ENCODE assay signal across 9 cellular contexts in genomic region chr2:26765475-26766200, GRCh38. TPM values are rescaled to one million over a fixed set of nuclear protein-coding genes. Genes with fewer than 3 reads are reported as not detected.
A peak's percentile ranks its signal among the peaks of the same experiment; 100 is the strongest.
DNase-seq lines count a peak whose midpoint lies in the region; ATAC-seq and TF ChIP-seq lines count a peak whose summit lies in the region.
"Had no signal": no experiment of that assay in that cellular context is flagged by ENCODE, and none has a peak within 500 bp of the region (broad histone marks: within the 10 kb centered on the region; RNA-seq: fewer than 3 reads in every experiment).

No MANE protein-coding gene starts in this region.

- H3K27me3 ChIP-seq in foreskin keratinocyte (no peaks in the 10 kb centered on the region), spleen (replicated peaks in 1 of 7) (no peaks in the 10 kb centered on the region)

- DNase-seq in activated B cell treated with CpG ODN at 0.5 μM for 24 hours: no peak
- DNase-seq in foreskin keratinocyte: no peak
- DNase-seq in spleen: no peak
- no peak for DNase-seq in NCI-H187 treated with DMSO at 0.1 percent for 48 hours (lab: John Stamatoyannopoulos, UW)
- DNase-seq in NCI-H2171 (lab: John Stamatoyannopoulos, UW): no peak
- DNase-seq in germinal center (ENCODE audit: low spot score): no peak
- DNase-seq in DMS79 (lab: John Stamatoyannopoulos, UW): no peak
- DNase-seq: NCI-H1105 had no signal

- intact Hi-C loops in activated B cell treated with CpG ODN at 0.5 μM for 24 hours (cut with micrococcal nuclease): no loop called here
- intact Hi-C loops in spleen (cut with DNase I; ENCODE audit: low total_unique reads): no loop called here

- H3K27me3 Mint-ChIP-seq in activated B cell treated with CpG ODN at 0.5 μM for 24 hours: no peaks in the 10 kb centered on the region

- H3K27ac ChIP-seq in HEK293 (ENCODE audit: extremely low read depth, low read depth, low read length) (no peak overlapping the region), foreskin keratinocyte (peak overlapping the region; percentile 25), spleen (peak overlapping the region in 6 of 8 donors; percentile 32 to 95 (median 92))

- CTCF ChIA-PET in HEK293 (lab: Yijun Ruan, JAX) (interaction anchor here (1.0 kb wide), 1 partner anchor 160 kb away, joined by 3 read pairs; no protein-coding TSS in a partner anchor), activated B cell treated with CpG ODN at 0.5 μM for 24 hours (lab: Charles Lee) (interaction anchor here (1.3 kb wide), 1 partner anchor 20 kb away, joined by 3 read pairs; no protein-coding TSS in a partner anchor)

- H3K4me3 Mint-ChIP-seq in activated B cell treated with CpG ODN at 0.5 μM for 24 hours: peak overlapping the region; percentile 93

- H3K9me3 ChIP-seq in HEK293 (ENCODE audit: control insufficient read depth, insufficient read depth, low read depth, low read length) (no peaks in the 10 kb centered on the region), spleen (no peaks in the 10 kb centered on the region)

- H3K4me1 ChIP-seq in HEK293 (ENCODE audit: control insufficient read depth, insufficient read depth, low read length) (no peaks in the 10 kb centered on the region; the same call in 1 of the 2 replicates), foreskin keratinocyte (peaks cover 19% of the 10 kb centered on the region), spleen (peaks cover 28 to 73% (median 62%) of the 10 kb centered on the region in 6 donors)

- H3K27ac Mint-ChIP-seq in activated B cell treated with CpG ODN at 0.5 μM for 24 hours: no peak overlapping the region

- 85 to 95% (median 91%) methylated on average over 9 to 10 of the region's 10 CpGs for WGBS in spleen, 5 donors

- H3K4me1 Mint-ChIP-seq in activated B cell treated with CpG ODN at 0.5 μM for 24 hours: peaks cover 23% of the 10 kb centered on the region

- POLR2A ChIA-PET in HEK293 (lab: Yijun Ruan, JAX): interaction anchor here (0.8 kb wide), 1 partner anchor 273 kb away, joined by 3 read pairs; no protein-coding TSS in a partner anchor
- POLR2A ChIA-PET in activated B cell treated with CpG ODN at 0.5 μM for 24 hours (lab: Charles Lee): interaction anchor here (0.6 kb wide), 1 partner anchor 17 kb away, joined by 4 read pairs; no protein-coding TSS in a partner anchor

- ATAC-seq in activated B cell treated with CpG ODN at 0.5 μM for 24 hours (ENCODE audit: low read depth): no peak
- ATAC-seq in foreskin keratinocyte: peak; percentile 3

- H3K36me3 Mint-ChIP-seq in activated B cell treated with CpG ODN at 0.5 μM for 24 hours (ENCODE audit: low read depth): peaks cover 8% of the 10 kb centered on the region

- H3K4me3 ChIP-seq in HEK293 (ENCODE audit: low read depth, low read length) (peak overlapping the region; percentile 93; the same call in 1 of the 2 replicates), spleen (peak overlapping the region in 6 of 8 donors; percentile 70 to 93 (median 88))

- H3K36me3 ChIP-seq in HEK293 (ENCODE audit: control insufficient read depth in 2 of 2, insufficient read depth in 1 of 2, low read length in 2 of 2) (peaks cover 0 to 10% of the 10 kb centered on the region in 2 experiments; a peak in 1 of 3 replicates), spleen (peaks cover 0 to 23% (median 0%) of the 10 kb centered on the region in 6 donors)

- no peaks in the 10 kb centered on the region for H3K9me3 Mint-ChIP-seq in activated B cell treated with CpG ODN at 0.5 μM for 24 hours

- no peak for TF ChIP-seq POLR2A in spleen (IDR thresholded peaks at IDR 0.05)

- no peak for TF ChIP-seq CTCF in HEK293 (tag by site-specific recombination; IDR thresholded peaks at IDR 0.05)
- no peak for TF ChIP-seq CTCF in activated B cell treated with CpG ODN at 0.5 μM for 24 hours (IDR thresholded peaks at IDR 0.05)
- TF ChIP-seq CTCF in foreskin keratinocyte (conservative IDR thresholded peaks at IDR 0.05): no peak
- TF ChIP-seq CTCF in spleen (IDR thresholded peaks at IDR 0.05 in 8 of 11, conservative IDR thresholded peaks at IDR 0.05 in 3 of 11): no peak

TF ChIP-seq in HEK293, 187 proteins besides CTCF, POLR2A, EP300 and RAD21:
- TF ChIP-seq KLF8 (tag by site-specific recombination; IDR thresholded peaks at IDR 0.05) (no peak), ZNF692 (tag by site-specific recombination; IDR thresholded peaks at IDR 0.05) (peak; percentile 86), ZFP69B (tag by site-specific recombination; IDR thresholded peaks at IDR 0.05) (peak; percentile 81)

RNA-seq across cellular contexts. Expression of gene SLC35F6, which starts 1.6 kb away (rescaled TPM):
- total RNA-seq in activated B cell treated with CpG ODN at 0.5 μM for 24 hours (11.4 and 14.2 TPM in 2 replicates), foreskin keratinocyte (47.3 and 53.8 TPM in 2 replicates), spleen (10 to 100 TPM; 28.3 to 50.2 (median 40.0) TPM)
- polyA plus RNA-seq in foreskin keratinocyte (26.7 and 28.5 TPM in 2 replicates), spleen (10 to 100 TPM in 1 of 3 donors, 1 to 10 TPM in 2; 5.3 to 10.9 (median 7.0) TPM)

RNA-seq across cellular contexts. Expression of gene CENPA, which starts 20.2 kb away (rescaled TPM):
- total RNA-seq in activated B cell treated with CpG ODN at 0.5 μM for 24 hours (0.42 TPM in 2 replicates), foreskin keratinocyte (30.8 and 39.0 TPM in 2 replicates), spleen (1 to 10 TPM in 6 of 7 donors, not detected in 1; 1.1 to 7.3 (median 4.2) TPM)
- polyA plus RNA-seq in foreskin keratinocyte (28.2 and 37.2 TPM in 2 replicates), spleen (1 to 10 TPM in 2 of 3 donors, under 1 TPM in 1; 0.80 to 5.5 (median 2.5) TPM)
